8 cellular contexts compared by ENCODE assay signal in the genomic region with DNA sequence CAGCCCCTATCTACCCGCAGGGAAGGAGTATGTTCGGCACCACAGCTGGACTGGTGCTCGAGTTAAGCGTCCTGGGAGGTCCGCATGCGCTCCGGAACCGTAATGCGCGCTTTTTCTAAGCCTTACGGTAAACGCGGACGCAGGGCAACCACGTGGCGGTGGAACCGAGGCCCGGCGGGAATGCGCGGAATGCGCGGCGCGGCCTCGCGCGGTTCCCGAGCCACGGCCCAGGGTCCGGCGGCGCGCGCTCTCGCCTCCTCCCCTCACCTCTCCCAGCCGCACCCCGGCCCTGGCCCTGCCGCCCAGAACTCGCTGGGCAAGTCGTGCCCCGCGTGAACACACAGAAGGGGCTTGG. TPM values are rescaled to one million over a fixed set of nuclear protein-coding genes. Genes with fewer than 3 reads are reported as not detected.
DNase-seq lines count a peak whose midpoint lies in the region; ATAC-seq and TF ChIP-seq lines count a peak whose summit lies in the region.

No MANE protein-coding gene starts in this region.

- ATAC-seq in sciatic nerve (peak; percentile 73), GM21619 (IDR thresholded peaks at IDR 0.05; ENCODE audit: unreplicated experiment) (no peak)

- H3K9ac ChIP-seq in iPS-15b (ENCODE audit: low read depth, low read length), result no peak overlapping the region

- in situ Hi-C loops in brain microvascular endothelial cell (cut with HindIII; ENCODE audit: low pct_ligation_motif_present, low sequenced_read_pairs), result no loop called here

- H3K4me3 ChIP-seq in brain microvascular endothelial cell (ENCODE audit: low read depth, low read length) (peak overlapping the region; percentile 43), iPS-15b (ENCODE audit: low read depth, low read length) (peak overlapping the region; percentile 58)

- H3K27me3 ChIP-seq in brain microvascular endothelial cell (replicated peaks) (no peaks in the 10 kb centered on the region), iPS-15b (ENCODE audit: control insufficient read depth, insufficient read depth, low read length) (peaks cover 30% of the 10 kb centered on the region)

- intact Hi-C loops in sciatic nerve (cut with DNase I), result loop anchor here (5.0 kb wide), 2 partner anchors 149 to 194 kb away; no protein-coding TSS in a partner anchor

- no peaks in the 10 kb centered on the region for H3K9me3 ChIP-seq in iPS-15b (ENCODE audit: control insufficient read depth, insufficient read depth, low read length)

- DNase-seq in DMS 273 (lab: John Stamatoyannopoulos, UW; ENCODE audit: unreplicated experiment) (peak; percentile 86), DMS 273 treated with DMSO at 0.1 percent for 48 hours (lab: John Stamatoyannopoulos, UW) (no peak), brain microvascular endothelial cell (peak; percentile 89), sciatic nerve (ENCODE audit: low spot score) (peak; percentile 89), NOMO-1 treated with dmso at 0.1 percent for 144 hours (lab: John Stamatoyannopoulos, UW; ENCODE audit: unreplicated experiment) (no peak), D341Med (ENCODE audit: low spot score) (no peak)

- no peak overlapping the region for H3K27ac ChIP-seq in brain microvascular endothelial cell

- no peak for TF ChIP-seq CTCF in brain microvascular endothelial cell (IDR thresholded peaks at IDR 0.05; ENCODE audit: low read depth, low read length, missing control alignments)

- H3K36me3 ChIP-seq in brain microvascular endothelial cell (replicated peaks) (no peaks in the 10 kb centered on the region), iPS-15b (ENCODE audit: control insufficient read depth, insufficient read depth, low read length) (no peaks in the 10 kb centered on the region)

- H3K4me1 ChIP-seq in iPS-15b (ENCODE audit: control insufficient read depth, insufficient read depth, low read length), result peaks cover 4% of the 10 kb centered on the region

RNA-seq across cellular contexts. Expression of gene CCND1, which starts 4.5 kb away (rescaled TPM):
- 192 TPM for total RNA-seq in sciatic nerve

RNA-seq across cellular contexts. Expression of gene LTO1, which starts 38.7 kb away (rescaled TPM):
- 35.2 TPM for total RNA-seq in sciatic nerve

Comparison
In these comparisons a context has a peak if more than half of its experiments do, and no peak if none do; other contexts are left out.
1. DNase-seq: peak in DMS 273 (single experiment), brain microvascular endothelial cell (single experiment) and sciatic nerve (single experiment); none in DMS 273 treated with DMSO at 0.1 percent for 48 hours (single experiment), NOMO-1 treated with dmso at 0.1 percent for 144 hours (single experiment) and D341Med (single experiment).